ENCODE assay signal across 20 cellular contexts in the genomic region with DNA sequence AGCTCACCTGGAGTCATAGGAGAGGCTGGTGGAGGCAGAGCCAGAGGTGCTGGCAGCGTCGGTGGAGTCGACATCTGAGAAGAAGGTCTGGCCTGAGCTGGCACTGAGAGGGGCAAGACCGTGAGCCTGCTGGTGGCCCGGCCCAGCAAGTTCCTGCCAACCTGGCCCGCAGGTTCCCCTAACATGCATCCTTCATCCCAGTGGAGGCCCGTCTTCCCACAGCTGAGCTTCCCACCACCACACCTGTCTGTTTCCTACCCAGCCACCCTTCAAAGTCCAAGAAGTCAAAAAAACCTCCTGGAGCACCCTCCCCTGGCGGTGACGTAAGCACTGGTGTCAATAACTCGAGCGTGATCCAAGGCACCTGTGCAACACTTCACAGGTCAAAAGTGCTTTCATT.
"Had no signal": no experiment of that assay in that cellular context is flagged by ENCODE, and none has a peak within 500 bp of the region (broad histone marks: within the 10 kb centered on the region; RNA-seq: fewer than 3 reads in every experiment).

No MANE protein-coding gene starts in this region.

- H3K27me3 Mint-ChIP-seq: activated B cell treated with CpG ODN at 0.5 μM for 24 hours; activated CD8-positive, alpha-beta T cell treated with anti-CD3 and anti-CD28 coated beads for 36 hours; central memory CD8-positive, alpha-beta T cell; T-cell had no signal

- ATAC-seq: activated CD8-positive, alpha-beta T cell treated with anti-CD3 and anti-CD28 coated beads for 36 hours; left lung; lower lobe of right lung; natural killer cell; T-cell had no signal

- H3K4me3 Mint-ChIP-seq: activated B cell treated with CpG ODN at 0.5 μM for 24 hours; activated CD8-positive, alpha-beta T cell treated with anti-CD3 and anti-CD28 coated beads for 36 hours; activated T-helper 1 cell treated with anti-CD3 and anti-CD28 coated beads, Interleukin-12 subunit alpha, Interleukin-12 subunit beta, Interleukin-2, Interleukin-4 antibody, amounts not matched to agents 30 ng/mL and 10 ng/mL and 1 ng/mL, durations not matched to agents 14 hours and 24 hours and 36 hours; central memory CD8-positive, alpha-beta T cell; natural killer cell; neural progenitor cell; T-cell; T-helper 2 cell treated with Interferon-gamma antibody and Interleukin-4, amounts not matched to agents 5 μg/mL and 100 μg/mL, for 36 hours had no signal

- H3K4me1 Mint-ChIP-seq: neural progenitor cell had no signal

- H3K27ac Mint-ChIP-seq: activated B cell treated with CpG ODN at 0.5 μM for 24 hours; neural progenitor cell; T-helper 2 cell treated with Interferon-gamma antibody and Interleukin-4, amounts not matched to agents 5 μg/mL and 100 μg/mL, for 36 hours had no signal

- DNase-seq: activated B cell treated with CpG ODN at 0.5 μM for 24 hours; activated CD4-positive, alpha-beta T cell treated with anti-CD3 and anti-CD28 coated beads for 4 hours; activated CD8-positive, alpha-beta T cell treated with anti-CD3 and anti-CD28 coated beads for 36 hours; activated gamma-delta T cell; activated naive CD4-positive, alpha-beta T cell treated with anti-CD3 and anti-CD28 coated beads, Interleukin-2, amount 50 U/mL, for 16 hours; anterior cingulate cortex; colonic mucosa; effector CD8-positive, alpha-beta T cell; left lung; lower lobe of right lung; mesenchymal stem cell; natural killer cell; occipital lobe; stimulated activated CD4-positive, alpha-beta T cell treated with anti-CD3 and anti-CD28 coated beads, Interleukin-1b, Interleukin-23, amount 100 ng/mL, for 48 hours; stimulated activated naive CD4-positive, alpha-beta T cell treated with Interleukin-2 at 50 U/mL for 16 hours; T-cell had no signal

- H3K9me3 Mint-ChIP-seq: activated B cell treated with CpG ODN at 0.5 μM for 24 hours; activated CD8-positive, alpha-beta T cell treated with anti-CD3 and anti-CD28 coated beads for 36 hours; activated T-helper 1 cell treated with anti-CD3 and anti-CD28 coated beads, Interleukin-12 subunit alpha, Interleukin-12 subunit beta, Interleukin-2, Interleukin-4 antibody, amounts not matched to agents 30 ng/mL and 10 ng/mL and 1 ng/mL, durations not matched to agents 14 hours and 24 hours and 36 hours; central memory CD8-positive, alpha-beta T cell; natural killer cell; neural progenitor cell; T-cell; T-helper 2 cell treated with Interferon-gamma antibody and Interleukin-4, amounts not matched to agents 5 μg/mL and 100 μg/mL, for 36 hours had no signal
